In the genomic region with DNA sequence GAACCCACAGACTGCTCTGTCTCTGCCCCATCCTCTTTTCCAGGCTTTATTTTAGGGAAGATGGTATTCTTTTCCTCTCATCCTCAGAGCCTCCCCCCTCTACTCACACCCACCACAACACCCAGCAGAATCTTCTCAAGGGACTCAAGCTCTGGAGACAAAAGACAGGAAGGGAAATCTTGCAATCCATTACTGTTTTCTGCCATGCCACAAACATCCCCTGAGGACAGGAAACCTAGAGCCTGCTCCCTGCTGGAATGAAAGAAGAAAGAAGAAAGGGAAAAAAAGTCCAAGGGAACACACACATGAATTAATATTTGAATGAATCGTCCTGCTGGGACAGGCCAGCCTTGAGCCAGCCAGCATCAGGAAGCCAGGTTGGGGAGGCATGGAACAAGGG, we compare ENCODE assay signal across 20 cellular contexts. TPM values are rescaled to one million over a fixed set of nuclear protein-coding genes. Genes with fewer than 3 reads are reported as not detected.
DNase-seq lines count a peak whose midpoint lies in the region; ATAC-seq and TF ChIP-seq lines count a peak whose summit lies in the region.
"Had no signal": no experiment of that assay in that cellular context is flagged by ENCODE, and none has a peak within 500 bp of the region (broad histone marks: within the 10 kb centered on the region; RNA-seq: fewer than 3 reads in every experiment).

No MANE protein-coding gene starts in this region.

- in situ Hi-C loops in SK-MEL-5 (cut with HindIII; ENCODE audit: low pct_unique_long_range_greater_than_20kb, low sequenced_read_pairs), result no loop called here

- peak overlapping the region; percentile 26 for H2AFZ ChIP-seq in neural progenitor cell (replicated peaks)

- no TSS peak for BruUV-seq in Caco-2 (replicated peaks; lab: Mats Ljungman, UMichigan)

- intact Hi-C loops in Caco-2 (cut with micrococcal nuclease; ENCODE audit: unreplicated experiment) (loop anchor here (2.0 to 5.0 kb wide), 2 partner anchors 14 to 42 kb away; no protein-coding TSS in a partner anchor), aorta (cut with DNase I) (no loop called here)

- H3K27me3 Mint-ChIP-seq in Caco-2 (ENCODE audit: insufficient read depth, unreplicated experiment) (no peaks in the 10 kb centered on the region), neural progenitor cell (ENCODE audit: insufficient read depth, low read depth) (no peaks in the 10 kb centered on the region)
- H3K27me3 Mint-ChIP-seq in natural killer cell treated with Interleukin-12 subunit alpha and Interleukin-12 subunit beta and Interleukin-15 and Interleukin-18, amount 100 ng/mL, for 72 hours, result peaks cover 13 to 14% of the 10 kb centered on the region in 2 donors

- H3K27ac ChIP-seq in neural progenitor cell (no peak overlapping the region), aorta (ENCODE audit: low read depth in 1 of 2, low read length in 2 of 2) (no peak overlapping the region)
- no peak overlapping the region for H3K27ac ChIP-seq in effector memory CD4-positive, alpha-beta T cell (ENCODE audit: insufficient read depth, low read length, poor library complexity, severe bottlenecking)
- H3K27ac ChIP-seq: SJSA1 had no signal

- H3K9ac ChIP-seq in neural progenitor cell, result no peak overlapping the region

- H3K27ac Mint-ChIP-seq in Caco-2 (ENCODE audit: unreplicated experiment) (peak overlapping the region; percentile 34), neural progenitor cell (peak overlapping the region; percentile 51)
- H3K27ac Mint-ChIP-seq in natural killer cell treated with Interleukin-12 subunit alpha and Interleukin-12 subunit beta and Interleukin-15 and Interleukin-18, amount 100 ng/mL, for 72 hours, result no peak overlapping the region

- H3K4me3 ChIP-seq in Caco-2 (ENCODE audit: low read depth, low read length) (no peak overlapping the region), fibroblast of pulmonary artery (replicated peaks; ENCODE audit: low read depth, low read length) (no peak overlapping the region), neural progenitor cell (no peak overlapping the region), aorta (ENCODE audit: low read length in 2 of 2) (no peak overlapping the region)
- H3K4me3 ChIP-seq in effector memory CD4-positive, alpha-beta T cell (ENCODE audit: insufficient read depth, low read depth, low read length, poor library complexity, severe bottlenecking), result no peak overlapping the region
- H3K4me3 ChIP-seq: HAP-1, SJSA1 had no signal

- H3K36me3 Mint-ChIP-seq in Caco-2 (ENCODE audit: insufficient read depth, unreplicated experiment) (peaks cover 76% of the 10 kb centered on the region), neural progenitor cell (no peaks in the 10 kb centered on the region)
- no peaks in the 10 kb centered on the region for H3K36me3 Mint-ChIP-seq in natural killer cell treated with Interleukin-12 subunit alpha and Interleukin-12 subunit beta and Interleukin-15 and Interleukin-18, amount 100 ng/mL, for 72 hours
- H3K36me3 Mint-ChIP-seq: CD4-positive, alpha-beta memory T cell had no signal

- H4K20me1 ChIP-seq in neural progenitor cell (ENCODE audit: low read depth), result no peaks in the 10 kb centered on the region

- TF ChIP-seq CTCF in Caco-2 (IDR thresholded peaks at IDR 0.05; ENCODE audit: insufficient read depth in 1 of 2, low read depth in 1 of 2, low read length in 1 of 2, severe bottlenecking in 1 of 2, unreplicated experiment in 1 of 2) (no peak), fibroblast of pulmonary artery (IDR thresholded peaks at IDR 0.05; ENCODE audit: low read length, missing control alignments) (no peak), neural progenitor cell (IDR thresholded peaks at IDR 0.05) (no peak)

- H3K27me3 ChIP-seq in Caco-2 (replicated peaks; ENCODE audit: control insufficient read depth, insufficient read depth, low read length) (no peaks in the 10 kb centered on the region), neural progenitor cell (no peaks in the 10 kb centered on the region), aorta (ENCODE audit: control insufficient read depth in 1 of 2, insufficient read depth in 2 of 2, low read length in 1 of 2) (no peaks in the 10 kb centered on the region)
- H3K27me3 ChIP-seq in effector memory CD4-positive, alpha-beta T cell (replicated peaks; ENCODE audit: control insufficient read depth, insufficient read depth, low read length, poor library complexity, severe bottlenecking), result no peaks in the 10 kb centered on the region
- H3K27me3 ChIP-seq: SJSA1 had no signal

- CTCF ChIA-PET in Caco-2 (lab: Charles Lee), result interaction anchor here (0.9 to 2.4 kb wide), 2 partner anchors 20 to 44 kb away, joined by 3 to 13 read pairs; no protein-coding TSS in a partner anchor

- peaks cover 8% of the 10 kb centered on the region for H3K36me3 ChIP-seq in Caco-2 (ENCODE audit: control insufficient read depth, insufficient read depth, low read length)
- no peaks in the 10 kb centered on the region for H3K36me3 ChIP-seq in neural progenitor cell
- H3K36me3 ChIP-seq in effector memory CD4-positive, alpha-beta T cell (ENCODE audit: control insufficient read depth, insufficient read depth, low read length), result no peaks in the 10 kb centered on the region
- H3K36me3 ChIP-seq in aorta (ENCODE audit: control insufficient read depth in 1 of 2, insufficient read depth in 2 of 2, low read length in 1 of 2), result no peaks in the 10 kb centered on the region
- H3K36me3 ChIP-seq: HAP-1, SJSA1 had no signal

- WGBS in aorta, 2 donors, result 27 to 29% methylated on average over 1 of the region's 1 CpG

- POLR2A ChIA-PET in Caco-2 (lab: Charles Lee), result interaction anchor here (1.0 kb wide), 2 partner anchors 16 to 25 kb away, joined by 3 read pairs; no protein-coding TSS in a partner anchor

- H3K4me1 ChIP-seq in Caco-2 (peaks cover 22% of the 10 kb centered on the region; the same call in 1 of the 2 replicates), neural progenitor cell (no peaks in the 10 kb centered on the region), aorta (ENCODE audit: control insufficient read depth in 1 of 2, insufficient read depth in 2 of 2, low read length in 2 of 2) (no peaks in the 10 kb centered on the region)
- no peaks in the 10 kb centered on the region for H3K4me1 ChIP-seq in effector memory CD4-positive, alpha-beta T cell (ENCODE audit: control insufficient read depth, insufficient read depth, low read length, poor library complexity, severe bottlenecking)
- H3K4me1 ChIP-seq: HAP-1, SJSA1 had no signal

- no peak for ATAC-seq in natural killer cell treated with Interleukin-12 subunit alpha and Interleukin-12 subunit beta and Interleukin-15 and Interleukin-18, amount 100 ng/mL, for 72 hours
- ATAC-seq in aorta (ENCODE audit: low FRiP score), result no peak

- H3K9me3 Mint-ChIP-seq in Caco-2 (ENCODE audit: unreplicated experiment) (no peaks in the 10 kb centered on the region), neural progenitor cell (no peaks in the 10 kb centered on the region)
- H3K9me3 Mint-ChIP-seq in natural killer cell treated with Interleukin-12 subunit alpha and Interleukin-12 subunit beta and Interleukin-15 and Interleukin-18, amount 100 ng/mL, for 72 hours, result no peaks in the 10 kb centered on the region
- H3K9me3 Mint-ChIP-seq: CD4-positive, alpha-beta memory T cell had no signal

- H3K9me3 ChIP-seq in Caco-2, result no peaks in the 10 kb centered on the region
- H3K9me3 ChIP-seq in neural progenitor cell (ENCODE audit: low read depth), result no peaks in the 10 kb centered on the region
- no peaks in the 10 kb centered on the region for H3K9me3 ChIP-seq in effector memory CD4-positive, alpha-beta T cell (ENCODE audit: control insufficient read depth, low read length)
- H3K9me3 ChIP-seq in aorta (ENCODE audit: control insufficient read depth, low read length), result no peaks in the 10 kb centered on the region
- H3K9me3 ChIP-seq: HAP-1, SJSA1 had no signal

- H3K4me1 Mint-ChIP-seq in Caco-2 (ENCODE audit: low read depth, unreplicated experiment), result peaks cover 22% of the 10 kb centered on the region
- peaks cover 7% of the 10 kb centered on the region for H3K4me1 Mint-ChIP-seq in neural progenitor cell
- no peaks in the 10 kb centered on the region for H3K4me1 Mint-ChIP-seq in natural killer cell treated with Interleukin-12 subunit alpha and Interleukin-12 subunit beta and Interleukin-15 and Interleukin-18, amount 100 ng/mL, for 72 hours (ENCODE audit: low read depth in 2 of 2)
- H3K4me1 Mint-ChIP-seq: CD4-positive, alpha-beta memory T cell had no signal

- H3K4me2 ChIP-seq in neural progenitor cell, result no peak overlapping the region

- H3F3A ChIP-seq in neural progenitor cell (ENCODE audit: low read depth), result no peaks in the 10 kb centered on the region

- H3K79me2 ChIP-seq in neural progenitor cell (ENCODE audit: low read depth), result no peaks in the 10 kb centered on the region

- DNase-seq in Caco-2 (no peak), SK-MEL-5 (ENCODE audit: low read depth, low spot score) (peak; percentile 77), fibroblast of pulmonary artery (ENCODE audit: low read depth) (peak; percentile 21), neural progenitor cell (ENCODE audit: low spot score) (no peak), OCI-M2 (lab: John Stamatoyannopoulos, UW; ENCODE audit: unreplicated experiment) (no peak), aorta (no peak)
- no peak for DNase-seq in natural killer cell treated with Interleukin-12 subunit alpha and Interleukin-12 subunit beta and Interleukin-15 and Interleukin-18, amount 100 ng/mL, for 72 hours (ENCODE audit: low spot score)
- no peak for DNase-seq in effector memory CD4-positive, alpha-beta T cell
- DNase-seq: CD4-positive, alpha-beta memory T cell; DMS79 treated with DMSO at 0.1 percent for 48 hours; KBM-7; MV-4-11; NCI-H1694 treated with DMSO at 0.1 percent for 48 hours; NCI-H226; NCI-H524 treated with DMSO at 0.1 percent for 48 hours; SW 1271 had no signal

- no peak overlapping the region for H3K4me3 Mint-ChIP-seq in Caco-2 (ENCODE audit: unreplicated experiment)
- no peak overlapping the region for H3K4me3 Mint-ChIP-seq in neural progenitor cell
- no peak overlapping the region for H3K4me3 Mint-ChIP-seq in natural killer cell treated with Interleukin-12 subunit alpha and Interleukin-12 subunit beta and Interleukin-15 and Interleukin-18, amount 100 ng/mL, for 72 hours
- H3K4me3 Mint-ChIP-seq: CD4-positive, alpha-beta memory T cell had no signal

RNA-seq across cellular contexts. Expression of gene SLCO2B1, which starts 33.9 kb away (rescaled TPM):
- total RNA-seq in Caco-2 (2022) (231 and 277 TPM in 2 replicates), neural progenitor cell (ENCODE audit: low replicate concordance) (0.07 and 0.12 TPM in 2 replicates), aorta (100 to 1,000 TPM in 1 of 2 donors, 10 to 100 TPM in 1; 82.4 to 144 TPM)
- total RNA-seq in SK-MEL-5 (2014; rRNA removed; shearing (Covaris generic)), result 0.13 TPM in 1 of 2 replicates, not detected in the other
- 0.21 and 0.71 TPM in 2 replicates for polyA plus RNA-seq in SK-MEL-5 (2015; cell fraction: cytosol; rRNA removed)
- polyA plus RNA-seq in SK-MEL-5 (2015; cell fraction: nucleus; rRNA removed), result 2.1 TPM in 1 of 2 replicates, not detected in the other
- total RNA-seq in natural killer cell treated with Interleukin-12 subunit alpha and Interleukin-12 subunit beta and Interleukin-15 and Interleukin-18, amount 100 ng/mL, for 72 hours, result under 1 TPM in 1 of 2 donors, not detected in 1; 0.06 TPM
- 10 to 100 TPM in 1 of 2 donors, 1 to 10 TPM in 1; 3.3 to 14.1 TPM for polyA plus RNA-seq in aorta
- total RNA-seq: G401 had no signal
- polyA plus RNA-seq: BJ; CD4-positive, alpha-beta memory T cell had no signal

RNA-seq across cellular contexts. Expression of gene TPBGL, which starts 55.8 kb away (rescaled TPM):
- total RNA-seq in Caco-2 (2022) (0.18 and 0.19 TPM in 2 replicates), neural progenitor cell (ENCODE audit: low replicate concordance) (not detected in 2 replicates), aorta (under 1 TPM; 0.30 to 0.36 TPM)
- total RNA-seq in SK-MEL-5 (2014; rRNA removed; shearing (Covaris generic)), result 1.4 and 2.7 TPM in 2 replicates
- 13.7 and 18.3 TPM in 2 replicates for polyA plus RNA-seq in SK-MEL-5 (2015; cell fraction: cytosol; rRNA removed)
- polyA plus RNA-seq in SK-MEL-5 (2015; cell fraction: nucleus; rRNA removed), result 1.7 TPM in 2 replicates
- under 1 TPM; 0.14 to 0.43 TPM for total RNA-seq in natural killer cell treated with Interleukin-12 subunit alpha and Interleukin-12 subunit beta and Interleukin-15 and Interleukin-18, amount 100 ng/mL, for 72 hours
- polyA plus RNA-seq in aorta, result not detected
- total RNA-seq: G401, SJSA1 had no signal
- polyA plus RNA-seq: BJ had no signal

Comparison
In these comparisons a context has a peak if more than half of its experiments do, and no peak if none do; other contexts are left out.
1. DNase-seq: peak in SK-MEL-5 (single experiment) and fibroblast of pulmonary artery (single experiment); none in Caco-2 (0 of 2), neural progenitor cell (single experiment), natural killer cell treated with Interleukin-12 subunit alpha and Interleukin-12 subunit beta and Interleukin-15 and Interleukin-18, amount 100 ng/mL, for 72 hours (single experiment), effector memory CD4-positive, alpha-beta T cell (0 of 3), OCI-M2 (single experiment) and aorta (0 of 2).
2. H3K27ac Mint-ChIP-seq: peak in Caco-2 (single experiment) and neural progenitor cell (single experiment); none in natural killer cell treated with Interleukin-12 subunit alpha and Interleukin-12 subunit beta and Interleukin-15 and Interleukin-18, amount 100 ng/mL, for 72 hours (0 of 2).
3. RNA of gene SLCO2B1, which starts 33.9 kb away (total RNA-seq): 231 to 277 TPM in Caco-2 and 82.4 to 144 TPM in aorta; 0.13 TPM in SK-MEL-5, 0.07 to 0.12 TPM in neural progenitor cell and 0.06 TPM in natural killer cell treated with Interleukin-12 subunit alpha and Interleukin-12 subunit beta and Interleukin-15 and Interleukin-18, amount 100 ng/mL, for 72 hours; every median in the first group is over 10 times any median in the second.